In genomic region chr21:45225741-45226327, GRCh38 we compare ENCODE assay signal across 1 cellular context.
TF ChIP-seq lines count a peak whose summit lies in the region.

No MANE protein-coding gene starts in this region.

TF ChIP-seq in GM12878, 131 proteins besides CTCF, POLR2A, EP300 and RAD21:
- TF ChIP-seq STAT3 (IDR thresholded peaks at IDR 0.05; ENCODE audit: low read depth, low read length) (no peak), YBX1 (IDR thresholded peaks at IDR 0.05) (no peak), E4F1 (IDR thresholded peaks at IDR 0.05; ENCODE audit: borderline replicate concordance, partially characterized antibody) (no peak)
